ENCODE assay signal across 8 cellular contexts in genomic region chr11:64848779-64849599, GRCh38. TPM values are rescaled to one million over a fixed set of nuclear protein-coding genes. Genes with fewer than 3 reads are reported as not detected.
A peak's percentile ranks its signal among the peaks of the same experiment; 100 is the strongest.
DNase-seq lines count a peak whose midpoint lies in the region; ATAC-seq and TF ChIP-seq lines count a peak whose summit lies in the region.

No MANE protein-coding gene starts in this region.

- POLR2A ChIA-PET in activated CD4-positive, alpha-beta T cell treated with anti-CD3 and anti-CD28 coated beads, Interleukin-2, amount 10 ng/mL, durations not matched to agents 7 days and 5 days (lab: Charles Lee), result interaction anchor here (0.6 kb wide), 1 partner anchor 233 kb away, joined by 3 read pairs; no protein-coding TSS in a partner anchor

- TF ChIP-seq CTCF in retinal pigment epithelial cell (conservative IDR thresholded peaks at IDR 0.05; ENCODE audit: low read depth, low read length), result peak; percentile 31

- H3K36me3 Mint-ChIP-seq in activated CD4-positive, alpha-beta T cell treated with anti-CD3 and anti-CD28 coated beads, Interleukin-2, amount 10 ng/mL, durations not matched to agents 7 days and 5 days (ENCODE audit: low read depth), result peaks cover 21% of the 10 kb centered on the region
- peaks cover 9% of the 10 kb centered on the region for H3K36me3 Mint-ChIP-seq in dendritic cell treated with granulocyte-macrophage colony-stimulating factor and Interleukin-4, amounts not matched to agents 40 ng/mL and 50 ng/mL, for 4 days (ENCODE audit: low read depth)

- H3K27me3 Mint-ChIP-seq in activated CD4-positive, alpha-beta T cell treated with anti-CD3 and anti-CD28 coated beads, Interleukin-2, amount 10 ng/mL, durations not matched to agents 7 days and 5 days, result no peaks in the 10 kb centered on the region
- H3K27me3 Mint-ChIP-seq in dendritic cell treated with granulocyte-macrophage colony-stimulating factor and Interleukin-4, amounts not matched to agents 40 ng/mL and 50 ng/mL, for 4 days, result peaks cover 20% of the 10 kb centered on the region

- CTCF ChIA-PET in activated CD4-positive, alpha-beta T cell treated with anti-CD3 and anti-CD28 coated beads, Interleukin-2, amount 10 ng/mL, durations not matched to agents 7 days and 5 days (lab: Charles Lee), result interaction anchor here (0.8 to 32.1 kb wide), 9 partner anchors 10 to 481 kb away, joined by 3 to 732 read pairs (median 5); partner anchors contain the start of genes ARL2, EHD1, MAJIN and ZNHIT2

- peaks cover 68% of the 10 kb centered on the region for H3K4me1 Mint-ChIP-seq in activated CD4-positive, alpha-beta T cell treated with anti-CD3 and anti-CD28 coated beads, Interleukin-2, amount 10 ng/mL, durations not matched to agents 7 days and 5 days
- peaks cover 64% of the 10 kb centered on the region for H3K4me1 Mint-ChIP-seq in dendritic cell treated with granulocyte-macrophage colony-stimulating factor and Interleukin-4, amounts not matched to agents 40 ng/mL and 50 ng/mL, for 4 days (ENCODE audit: low read depth)

- no peak overlapping the region for H3K4me3 ChIP-seq in retinal pigment epithelial cell (ENCODE audit: low read length)

- ATAC-seq in GM21717 (IDR thresholded peaks at IDR 0.05; ENCODE audit: unreplicated experiment), result no peak

- no peak overlapping the region for H3K4me3 Mint-ChIP-seq in activated CD4-positive, alpha-beta T cell treated with anti-CD3 and anti-CD28 coated beads, Interleukin-2, amount 10 ng/mL, durations not matched to agents 7 days and 5 days
- H3K4me3 Mint-ChIP-seq in dendritic cell treated with granulocyte-macrophage colony-stimulating factor and Interleukin-4, amounts not matched to agents 40 ng/mL and 50 ng/mL, for 4 days, result no peak overlapping the region

- no peak for DNase-seq in activated CD4-positive, alpha-beta T cell treated with anti-CD3 and anti-CD28 coated beads, Interleukin-2, amount 10 ng/mL, durations not matched to agents 7 days and 5 days
- no peak for DNase-seq in activated CD4-positive, alpha-beta T cell treated with anti-CD3 and anti-CD28 coated beads for 4 hours
- peak; percentile 39 for DNase-seq in NCI-H1092 treated with DMSO at 0.1 percent for 48 hours (lab: John Stamatoyannopoulos, UW)
- DNase-seq in retinal pigment epithelial cell (ENCODE audit: low read depth), result no peak
- DNase-seq in mesenteric fat pad (ENCODE audit: low spot score), result no peak
- DNase-seq in Ammon's horn (ENCODE audit: low spot score), result no peak

- H3K27ac Mint-ChIP-seq in activated CD4-positive, alpha-beta T cell treated with anti-CD3 and anti-CD28 coated beads, Interleukin-2, amount 10 ng/mL, durations not matched to agents 7 days and 5 days, result peak overlapping the region; percentile 88
- peak overlapping the region; percentile 10 for H3K27ac Mint-ChIP-seq in dendritic cell treated with granulocyte-macrophage colony-stimulating factor and Interleukin-4, amounts not matched to agents 40 ng/mL and 50 ng/mL, for 4 days

- H3K9me3 Mint-ChIP-seq in activated CD4-positive, alpha-beta T cell treated with anti-CD3 and anti-CD28 coated beads, Interleukin-2, amount 10 ng/mL, durations not matched to agents 7 days and 5 days, result no peaks in the 10 kb centered on the region
- no peaks in the 10 kb centered on the region for H3K9me3 Mint-ChIP-seq in dendritic cell treated with granulocyte-macrophage colony-stimulating factor and Interleukin-4, amounts not matched to agents 40 ng/mL and 50 ng/mL, for 4 days

- intact Hi-C loops in dendritic cell treated with granulocyte-macrophage colony-stimulating factor and Interleukin-4, amounts not matched to agents 40 ng/mL and 50 ng/mL, for 4 days (cut with micrococcal nuclease), result loop anchor here (5.0 kb wide), 3 partner anchors 148 to 268 kb away; partner anchors contain the start of genes ARL2, BATF2 and ZNHIT2

RNA-seq across cellular contexts. Expression of gene CDC42BPG, which starts 4.5 kb away (rescaled TPM):
- total RNA-seq in activated CD4-positive, alpha-beta T cell treated with anti-CD3 and anti-CD28 coated beads, Interleukin-2, amount 10 ng/mL, durations not matched to agents 7 days and 5 days, result 1 to 10 TPM in 1 of 2 experiments, under 1 TPM in 1; 0.42 to 1.3 TPM
- total RNA-seq in mesenteric fat pad, result 0.55 TPM

RNA-seq across cellular contexts. Expression of gene EHD1, which starts 29.4 kb away (rescaled TPM):
- total RNA-seq in activated CD4-positive, alpha-beta T cell treated with anti-CD3 and anti-CD28 coated beads, Interleukin-2, amount 10 ng/mL, durations not matched to agents 7 days and 5 days, result 100 to 1,000 TPM; 131 to 149 TPM
- total RNA-seq in mesenteric fat pad, result 95.0 TPM

RNA-seq across cellular contexts. Expression of gene MEN1, which starts 38.6 kb away (rescaled TPM):
- total RNA-seq in activated CD4-positive, alpha-beta T cell treated with anti-CD3 and anti-CD28 coated beads, Interleukin-2, amount 10 ng/mL, durations not matched to agents 7 days and 5 days, result 10 to 100 TPM; 35.1 to 38.7 TPM
- total RNA-seq in mesenteric fat pad, result 18.5 TPM

RNA-seq across cellular contexts. Expression of gene MAP4K2, which starts 46.0 kb away (rescaled TPM):
- total RNA-seq in activated CD4-positive, alpha-beta T cell treated with anti-CD3 and anti-CD28 coated beads, Interleukin-2, amount 10 ng/mL, durations not matched to agents 7 days and 5 days, result 10 to 100 TPM; 86.6 to 91.2 TPM
- total RNA-seq in mesenteric fat pad, result 18.2 TPM
